ENCODE assay signal across 8 cellular contexts in the genomic region with DNA sequence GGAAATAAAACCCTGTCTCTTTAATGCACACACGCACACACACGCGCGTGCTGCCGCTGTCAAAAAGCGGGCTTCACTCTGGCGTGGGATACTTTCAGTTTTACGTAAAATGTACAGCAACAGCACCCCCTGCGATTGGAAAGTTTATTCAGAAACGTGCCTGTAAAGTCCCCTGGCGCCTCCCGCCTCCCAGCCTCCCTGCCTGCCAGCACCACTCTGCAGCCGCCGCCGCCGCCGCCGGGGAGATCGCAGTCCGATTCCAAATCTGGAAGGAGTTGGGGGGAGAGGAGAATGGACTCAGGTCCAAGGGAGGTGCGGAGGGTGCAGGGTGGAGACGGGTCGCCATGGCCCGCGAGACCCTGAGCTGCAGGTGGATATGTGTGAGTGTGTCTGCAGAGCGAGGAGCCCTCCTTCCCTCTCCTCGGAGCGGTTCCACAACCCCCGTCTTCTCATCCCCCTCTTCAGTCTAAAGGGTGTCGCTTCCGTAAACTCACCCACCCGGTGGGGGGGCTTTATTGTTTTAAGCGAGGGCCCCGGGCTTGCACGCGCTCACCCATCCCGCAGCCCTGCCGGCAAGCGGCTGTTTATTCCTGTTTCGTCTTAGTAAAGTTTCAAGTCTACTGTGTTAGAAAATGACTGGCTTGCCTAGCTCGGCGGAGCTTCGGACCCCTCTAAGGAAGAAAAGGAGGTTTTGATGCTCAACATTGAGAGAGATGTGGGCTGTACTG. TPM values are rescaled to one million over a fixed set of nuclear protein-coding genes. Genes with fewer than 3 reads are reported as not detected.
DNase-seq lines count a peak whose midpoint lies in the region; ATAC-seq and TF ChIP-seq lines count a peak whose summit lies in the region.

No MANE protein-coding gene starts in this region.

- no peaks in the 10 kb centered on the region for H3K9me3 Mint-ChIP-seq in activated CD8-positive, alpha-beta T cell treated with anti-CD3 and anti-CD28 coated beads for 36 hours
- H3K9me3 Mint-ChIP-seq in natural killer cell treated with Interleukin-12 subunit alpha and Interleukin-12 subunit beta and Interleukin-15 and Interleukin-18, amount 100 ng/mL, for 72 hours = no peaks in the 10 kb centered on the region

- intact Hi-C loops in activated CD8-positive, alpha-beta T cell treated with anti-CD3 and anti-CD28 coated beads for 36 hours (cut with micrococcal nuclease) = loop anchor here (10.0 kb wide), 2 partner anchors 670 to 1250 kb away; no protein-coding TSS in a partner anchor

- peak overlapping the region; percentile 76 for H3K4me3 Mint-ChIP-seq in activated CD8-positive, alpha-beta T cell treated with anti-CD3 and anti-CD28 coated beads for 36 hours
- peak overlapping the region; percentile 90 for H3K4me3 Mint-ChIP-seq in natural killer cell treated with Interleukin-12 subunit alpha and Interleukin-12 subunit beta and Interleukin-15 and Interleukin-18, amount 100 ng/mL, for 72 hours

- peaks cover 38% of the 10 kb centered on the region for H3K4me1 Mint-ChIP-seq in activated CD8-positive, alpha-beta T cell treated with anti-CD3 and anti-CD28 coated beads for 36 hours (ENCODE audit: low read depth)
- H3K4me1 Mint-ChIP-seq in natural killer cell treated with Interleukin-12 subunit alpha and Interleukin-12 subunit beta and Interleukin-15 and Interleukin-18, amount 100 ng/mL, for 72 hours (ENCODE audit: low read depth in 2 of 2) = peaks cover 21 to 25% of the 10 kb centered on the region in 2 donors

- TF ChIP-seq CTCF in activated CD8-positive, alpha-beta T cell treated with anti-CD3 and anti-CD28 coated beads for 36 hours (IDR thresholded peaks at IDR 0.05) = peak; percentile 30

- POLR2A ChIA-PET in activated CD8-positive, alpha-beta T cell treated with anti-CD3 and anti-CD28 coated beads for 36 hours (lab: Charles Lee) = interaction anchor here (0.5 to 1.0 kb wide), 2 partner anchors 16 to 560 kb away, joined by 3 read pairs; no protein-coding TSS in a partner anchor

- H3K27me3 Mint-ChIP-seq in activated CD8-positive, alpha-beta T cell treated with anti-CD3 and anti-CD28 coated beads for 36 hours = peaks cover 53% of the 10 kb centered on the region
- peaks cover 31 to 52% of the 10 kb centered on the region in 2 donors for H3K27me3 Mint-ChIP-seq in natural killer cell treated with Interleukin-12 subunit alpha and Interleukin-12 subunit beta and Interleukin-15 and Interleukin-18, amount 100 ng/mL, for 72 hours

- CTCF ChIA-PET in activated CD8-positive, alpha-beta T cell treated with anti-CD3 and anti-CD28 coated beads for 36 hours (lab: Charles Lee) = interaction anchor here (1.3 to 9.3 kb wide), 5 partner anchors 10 to 29 kb away, joined by 3 to 104 read pairs (median 5); no protein-coding TSS in a partner anchor

- TF ChIP-seq POLR2A in erythroblast (IDR thresholded peaks at IDR 0.05; ENCODE audit: low read length) = peak; percentile 71

- H3K36me3 Mint-ChIP-seq in activated CD8-positive, alpha-beta T cell treated with anti-CD3 and anti-CD28 coated beads for 36 hours (ENCODE audit: low read depth) = no peaks in the 10 kb centered on the region
- H3K36me3 Mint-ChIP-seq in natural killer cell treated with Interleukin-12 subunit alpha and Interleukin-12 subunit beta and Interleukin-15 and Interleukin-18, amount 100 ng/mL, for 72 hours = no peaks in the 10 kb centered on the region

- DNase-seq in CD1c-positive myeloid dendritic cell (ENCODE audit: extremely low spot score) (peak; percentile 84), NCI-H526 (lab: John Stamatoyannopoulos, UW) (peak; percentile 60 to 81), erythroblast (lab: John Stamatoyannopoulos, UW) (peak; percentile 89 to 92), ureter (ENCODE audit: low spot score) (peak; percentile 69)
- DNase-seq in activated CD8-positive, alpha-beta T cell treated with anti-CD3 and anti-CD28 coated beads for 36 hours = peak; percentile 77
- no peak for DNase-seq in natural killer cell treated with Interleukin-12 subunit alpha and Interleukin-12 subunit beta and Interleukin-15 and Interleukin-18, amount 100 ng/mL, for 72 hours (ENCODE audit: low spot score)

- ATAC-seq in GM18870 (IDR thresholded peaks at IDR 0.05; ENCODE audit: unreplicated experiment) (peak; percentile 40), HG03108 (IDR thresholded peaks at IDR 0.05; ENCODE audit: unreplicated experiment) (peak; percentile 34)
- ATAC-seq in activated CD8-positive, alpha-beta T cell treated with anti-CD3 and anti-CD28 coated beads for 36 hours = peak; percentile 40
- ATAC-seq in natural killer cell treated with Interleukin-12 subunit alpha and Interleukin-12 subunit beta and Interleukin-15 and Interleukin-18, amount 100 ng/mL, for 72 hours = peak; percentile 52 to 67

- H3K27ac Mint-ChIP-seq in activated CD8-positive, alpha-beta T cell treated with anti-CD3 and anti-CD28 coated beads for 36 hours = no peak overlapping the region
- H3K27ac Mint-ChIP-seq in natural killer cell treated with Interleukin-12 subunit alpha and Interleukin-12 subunit beta and Interleukin-15 and Interleukin-18, amount 100 ng/mL, for 72 hours = no peak overlapping the region

RNA-seq across cellular contexts. Expression of a gene that starts 1.8 kb away (rescaled TPM):
- under 1 TPM; 0.45 to 0.54 TPM for total RNA-seq in activated CD8-positive, alpha-beta T cell treated with anti-CD3 and anti-CD28 coated beads for 36 hours
- total RNA-seq in natural killer cell treated with Interleukin-12 subunit alpha and Interleukin-12 subunit beta and Interleukin-15 and Interleukin-18, amount 100 ng/mL, for 72 hours = under 1 TPM in 1 of 2 donors, not detected in 1; 0.81 TPM
- total RNA-seq in ureter = 31.4 TPM

Comparison
In these comparisons a context has a peak if more than half of its experiments do, and no peak if none do; other contexts are left out.
1. RNA of a gene that starts 1.8 kb away (total RNA-seq): 31.4 TPM in ureter (single experiment); 0.81 TPM in natural killer cell treated with Interleukin-12 subunit alpha and Interleukin-12 subunit beta and Interleukin-15 and Interleukin-18, amount 100 ng/mL, for 72 hours and 0.45 to 0.54 TPM in activated CD8-positive, alpha-beta T cell treated with anti-CD3 and anti-CD28 coated beads for 36 hours; every median in the first group is over 10 times any median in the second.
2. Peak in every context shown above with its lines, with median percentiles within 50 percentile points of each other: ATAC-seq.